ENCODE assay signal across 8 cellular contexts in genomic region chr1:57307382-57307781, GRCh38.
DNase-seq lines count a peak whose midpoint lies in the region; ATAC-seq and FAIRE-seq lines count a peak whose summit lies in the region.

No MANE protein-coding gene starts in this region.

- DNase-seq in GM18507 (ENCODE audit: extremely low spot score, insufficient read length, low read depth) = peak; percentile 14
- DNase-seq in OCI-M1 (lab: John Stamatoyannopoulos, UW) = peak; percentile 79
- peak; percentile 1 for DNase-seq in activated gamma-delta T cell treated with anti-CD3 and anti-CD28 coated beads, Interleukin-2, amount 50 U/mL, for 16 hours (ENCODE audit: low read depth)
- peak in 2 of 3 donors; percentile 33 to 34 for DNase-seq in stimulated activated CD4-positive, alpha-beta T cell treated with anti-CD3 and anti-CD28 coated beads, TNF-alpha, amount 100 ng/mL, for 1 hour (ENCODE audit: low read depth in 3 of 3, low spot score in 1 of 3)
- DNase-seq in ecto neural progenitor cell (ENCODE audit: low spot score) = no peak
- DNase-seq in NCI-H187 treated with DMSO at 0.1 percent for 48 hours (lab: John Stamatoyannopoulos, UW) = no peak

- ATAC-seq in HG02571 (IDR thresholded peaks at IDR 0.05; ENCODE audit: unreplicated experiment) (peak; percentile 45), HG03442 (IDR thresholded peaks at IDR 0.05; ENCODE audit: unreplicated experiment) (no peak)

- FAIRE-seq in GM18507 (lab: Jason Lieb, UNC) = peak; percentile 81

Comparison
In these comparisons a context has a peak if more than half of its experiments do, and no peak if none do; other contexts are left out.
1. DNase-seq: peak in GM18507 (single experiment), OCI-M1 (single experiment), activated gamma-delta T cell treated with anti-CD3 and anti-CD28 coated beads, Interleukin-2, amount 50 U/mL, for 16 hours (single experiment) and stimulated activated CD4-positive, alpha-beta T cell treated with anti-CD3 and anti-CD28 coated beads, TNF-alpha, amount 100 ng/mL, for 1 hour (2 of 3); none in ecto neural progenitor cell (single experiment) and NCI-H187 treated with DMSO at 0.1 percent for 48 hours (single experiment).